Comparison of ENCODE assay signal across 12 cellular contexts in the genomic region with DNA sequence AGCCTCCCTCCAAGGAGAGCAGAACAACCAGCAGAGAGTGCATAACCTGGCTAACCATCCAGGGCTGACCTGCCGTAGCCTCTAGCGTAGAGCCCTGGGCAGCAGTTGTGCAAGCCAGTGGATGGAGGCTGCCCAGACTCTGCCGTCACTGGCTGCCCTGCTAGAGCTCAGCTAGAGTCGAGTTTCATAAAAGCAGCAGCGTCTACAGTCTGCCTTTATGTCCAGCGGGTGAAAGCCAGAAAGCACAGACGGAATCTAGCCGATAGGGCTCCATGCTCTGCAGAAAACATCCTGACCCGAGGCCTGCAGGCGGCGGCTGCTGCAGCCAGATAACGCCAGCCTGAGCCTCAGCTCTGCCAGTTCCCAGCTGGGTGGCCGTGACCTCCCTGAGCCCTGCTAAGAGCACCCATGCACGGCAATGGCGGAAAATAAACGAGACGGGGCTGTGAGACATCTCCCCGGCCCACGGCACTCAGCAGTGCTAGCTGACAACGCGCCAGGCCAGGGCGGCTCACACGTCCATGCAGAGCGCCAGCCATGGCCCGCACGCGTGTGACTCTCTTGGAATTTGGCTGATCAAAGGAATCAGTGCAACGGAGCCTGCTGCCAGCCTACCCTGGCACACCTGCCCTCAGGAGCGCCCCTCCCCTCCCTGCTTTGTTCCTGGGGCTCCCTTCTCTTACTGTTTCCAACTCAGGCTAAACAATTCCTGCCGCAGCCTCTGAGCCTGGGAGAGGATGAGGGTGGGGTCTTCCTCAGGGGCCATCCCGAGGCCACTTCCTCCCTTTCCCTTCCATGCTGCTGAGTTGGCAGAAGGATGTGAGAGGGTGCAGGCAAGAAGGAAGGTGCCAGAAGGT.
DNase-seq lines count a peak whose midpoint lies in the region; ATAC-seq, FAIRE-seq and TF ChIP-seq lines count a peak whose summit lies in the region.
"Had no signal": no experiment of that assay in that cellular context is flagged by ENCODE, and none has a peak within 500 bp of the region (broad histone marks: within the 10 kb centered on the region; RNA-seq: fewer than 3 reads in every experiment).

No MANE protein-coding gene starts in this region.

- WGBS in H1 (ENCODE audit: extremely low coverage in 1 of 2, insufficient coverage in 1 of 2, insufficient read length in 1 of 2, insufficient replicate concordance in 2 of 2, low coverage in 1 of 2, low lambda C conversion rate in 2 of 2, missing lambda C conversion rate in 1 of 2), 2 experiments, result 88% methylated on average over 31 of the region's 31 CpGs; no CpG with 5 or more reads in 1 of the 2 experiments

- H3K23me2 ChIP-seq in H1 (ENCODE audit: low read depth, low read length), result no peaks in the 10 kb centered on the region

- peaks cover 0 to 3% (median 0%) of the 10 kb centered on the region in 4 experiments; a peak in 1 of 7 replicates for H3K4me1 ChIP-seq in H1 (replicated peaks in 1 of 4; ENCODE audit: control insufficient read depth in 3 of 4, insufficient read depth in 4 of 4, low read length in 3 of 4)

- no peak for FAIRE-seq in H1 (lab: Jason Lieb, UNC)
- FAIRE-seq: HTR-8/SVneo had no signal

- H4K91ac ChIP-seq in H1 (replicated peaks; ENCODE audit: insufficient read length, low read length), result no peak overlapping the region

- no peak for TF ChIP-seq POLR2A in H1 (IDR thresholded peaks at IDR 0.05; ENCODE audit: control extremely low read depth in 1 of 2, low read depth in 2 of 2, low read length in 2 of 2)

- no peak overlapping the region for H2BK15ac ChIP-seq in H1 (ENCODE audit: low read length)

- intact Hi-C loops in Right ventricle myocardium superior (cut with DNase I), result no loop called here
- intact Hi-C loops in cardiac septum (cut with DNase I), result no loop called here

- no peak overlapping the region for H3K9ac ChIP-seq in H1 (replicated peaks in 1 of 4; ENCODE audit: extremely low read depth in 1 of 4, low read depth in 3 of 4, low read length in 3 of 4)

- H3K9me3 ChIP-seq in H1 (ENCODE audit: insufficient read depth in 2 of 2, low read depth in 1 of 2, low read length in 1 of 2), result no peaks in the 10 kb centered on the region

- H3K79me2 ChIP-seq in H1 (ENCODE audit: control insufficient read depth in 1 of 2, insufficient read depth in 2 of 2, low read length in 2 of 2), result no peaks in the 10 kb centered on the region

- H2BK5ac ChIP-seq in H1 (ENCODE audit: low read depth, low read length), result no peak overlapping the region; the same call in 1 of the 2 replicates

- no peak overlapping the region for H3K4me3 Mint-ChIP-seq in nephron progenitor cell
- no peak overlapping the region for H3K4me3 Mint-ChIP-seq in activated T-cell treated with anti-CD3 and anti-CD28 coated beads, Interleukin-2, amount 50 U/mL, for 72 hours
- H3K4me3 Mint-ChIP-seq: dendritic cell treated with granulocyte-macrophage colony-stimulating factor and Interleukin-4, amounts not matched to agents 40 ng/mL and 50 ng/mL, for 4 days had no signal

- no peaks in the 10 kb centered on the region for H4K20me1 ChIP-seq in H1 (replicated peaks in 1 of 2; ENCODE audit: control insufficient read depth in 1 of 2, insufficient read depth in 2 of 2, low read length in 2 of 2)

- no peaks in the 10 kb centered on the region for H3K36me3 ChIP-seq in H1 (ENCODE audit: control insufficient read depth in 2 of 4, insufficient read depth in 4 of 4, low read length in 3 of 4)

- H3K23ac ChIP-seq in H1 (ENCODE audit: insufficient read length), result no peak overlapping the region

- H3K79me1 ChIP-seq in H1 (ENCODE audit: low read depth, low read length), result no peaks in the 10 kb centered on the region

- H3K4me2 ChIP-seq in H1 (ENCODE audit: insufficient read depth in 1 of 2, low read depth in 2 of 2, low read length in 2 of 2), result no peak overlapping the region

- 0 out of 2 replicates have a peak overlapping the region, but pooled peaks have one; percentile 32 for H2BK20ac ChIP-seq in H1 (ENCODE audit: low read length)

- no peaks in the 10 kb centered on the region for H3K27me3 ChIP-seq in H1 (replicated peaks in 1 of 4; ENCODE audit: control insufficient read depth in 3 of 4, extremely low read depth in 1 of 4, insufficient read depth in 3 of 4, low read length in 3 of 4)

- ATAC-seq in Right ventricle myocardium superior (ENCODE audit: poor library complexity) (peak; percentile 84), HG02759 (IDR thresholded peaks at IDR 0.05; ENCODE audit: unreplicated experiment) (no peak)
- ATAC-seq in activated T-cell treated with anti-CD3 and anti-CD28 coated beads, Interleukin-2, amount 50 U/mL, for 72 hours (replicated peaks in 1 of 2), result no peak
- ATAC-seq: activated naive CD4-positive, alpha-beta T cell treated with anti-CD3 and anti-CD28 coated beads, Interleukin-2, amount 50 U/mL, for 72 hours had no signal

- no peaks in the 10 kb centered on the region for H3K9me3 Mint-ChIP-seq in nephron progenitor cell
- no peaks in the 10 kb centered on the region for H3K9me3 Mint-ChIP-seq in activated T-cell treated with anti-CD3 and anti-CD28 coated beads, Interleukin-2, amount 50 U/mL, for 72 hours
- H3K9me3 Mint-ChIP-seq: activated naive CD4-positive, alpha-beta T cell treated with anti-CD3 and anti-CD28 coated beads, Interleukin-2, amount 50 U/mL, for 72 hours; dendritic cell treated with granulocyte-macrophage colony-stimulating factor and Interleukin-4, amounts not matched to agents 40 ng/mL and 50 ng/mL, for 4 days; memory B cell had no signal

- POLR2A ChIA-PET in H1 (lab: Charles Lee; ENCODE audit: partially characterized antibody), result no interaction called here

- H2BK12ac ChIP-seq in H1 (ENCODE audit: low read depth, low read length), result peak overlapping the region; percentile 39; the same call in 1 of the 2 replicates

- H2AFZ ChIP-seq in H1 (ENCODE audit: low read length), result no peak overlapping the region

- H3K4ac ChIP-seq in H1 (replicated peaks; ENCODE audit: insufficient read length, low read depth, low read length), result no peak overlapping the region

- peak overlapping the region; percentile 28 for H4K8ac ChIP-seq in H1 (ENCODE audit: extremely low read depth, insufficient read depth, low read length)

- no peak for TF ChIP-seq EP300 in H1 (IDR thresholded peaks at IDR 0.05; ENCODE audit: borderline replicate concordance in 1 of 2, low read depth in 2 of 2, low read length in 2 of 2)

- H3K18ac ChIP-seq in H1 (ENCODE audit: extremely low read depth, low read length), result no peak overlapping the region

- no peak overlapping the region for H3K14ac ChIP-seq in H1 (ENCODE audit: insufficient read length)

- CTCF ChIA-PET in H1 (lab: Charles Lee; ENCODE audit: partially characterized antibody), result interaction anchor here (0.8 to 2.5 kb wide), 9 partner anchors 16 to 119 kb away, joined by 3 to 14 read pairs (median 5); no protein-coding TSS in a partner anchor

- H2BK120ac ChIP-seq in H1 (replicated peaks; ENCODE audit: low read depth, low read length), result no peak overlapping the region

- H3K27me3 Mint-ChIP-seq in nephron progenitor cell (ENCODE audit: low read depth, poor library complexity), result peaks cover 19% of the 10 kb centered on the region
- H3K27me3 Mint-ChIP-seq in activated T-cell treated with anti-CD3 and anti-CD28 coated beads, Interleukin-2, amount 50 U/mL, for 72 hours (ENCODE audit: low read depth), result peaks cover 19% of the 10 kb centered on the region

- H3K4me1 Mint-ChIP-seq in nephron progenitor cell, result peaks cover 22% of the 10 kb centered on the region
- no peaks in the 10 kb centered on the region for H3K4me1 Mint-ChIP-seq in activated T-cell treated with anti-CD3 and anti-CD28 coated beads, Interleukin-2, amount 50 U/mL, for 72 hours (ENCODE audit: low read depth)

- H3K56ac ChIP-seq in H1 (replicated peaks; ENCODE audit: insufficient read length, low read depth, low read length), result no peak overlapping the region

- no peak overlapping the region for H4K5ac ChIP-seq in H1 (ENCODE audit: insufficient read length, low read depth, low read length)

- TF ChIP-seq RAD21 in H1 (IDR thresholded peaks at IDR 0.05 in 1 of 2, conservative IDR thresholded peaks at IDR 0.05 in 1 of 2; ENCODE audit: low read depth in 2 of 2, low read length in 2 of 2), result no peak

- no peaks in the 10 kb centered on the region for H3K36me3 Mint-ChIP-seq in nephron progenitor cell (ENCODE audit: low read depth)
- H3K36me3 Mint-ChIP-seq in activated T-cell treated with anti-CD3 and anti-CD28 coated beads, Interleukin-2, amount 50 U/mL, for 72 hours (ENCODE audit: insufficient read depth in 2 of 2), result no peaks in the 10 kb centered on the region
- H3K36me3 Mint-ChIP-seq: activated naive CD4-positive, alpha-beta T cell treated with anti-CD3 and anti-CD28 coated beads, Interleukin-2, amount 50 U/mL, for 72 hours; memory B cell had no signal

- TF ChIP-seq CTCF in H1 (IDR thresholded peaks at IDR 0.05; ENCODE audit: control extremely low read depth in 1 of 3, insufficient read depth in 1 of 3, low read depth in 1 of 3, low read length in 3 of 3) (no peak), nephron progenitor cell (IDR thresholded peaks at IDR 0.05) (no peak)

- no peak overlapping the region for H3K27ac Mint-ChIP-seq in nephron progenitor cell
- no peak overlapping the region for H3K27ac Mint-ChIP-seq in activated T-cell treated with anti-CD3 and anti-CD28 coated beads, Interleukin-2, amount 50 U/mL, for 72 hours
- H3K27ac Mint-ChIP-seq: activated naive CD4-positive, alpha-beta T cell treated with anti-CD3 and anti-CD28 coated beads, Interleukin-2, amount 50 U/mL, for 72 hours; dendritic cell treated with granulocyte-macrophage colony-stimulating factor and Interleukin-4, amounts not matched to agents 40 ng/mL and 50 ng/mL, for 4 days had no signal

- DNase-seq in Right ventricle myocardium superior, result peak; percentile 62
- no peak for DNase-seq in cardiac septum (ENCODE audit: low spot score)
- no peak for DNase-seq in H1 (ENCODE audit: low read depth in 1 of 2, low spot score in 2 of 2)
- DNase-seq in nephron progenitor cell, result peak; percentile 46
- no peak for DNase-seq in iPS-NIHi7 (ENCODE audit: extremely low spot score)
- DNase-seq in NCI-H1417 treated with DMSO at 0.1 percent for 48 hours (lab: John Stamatoyannopoulos, UW), result no peak
- no peak for DNase-seq in activated T-cell treated with anti-CD3 and anti-CD28 coated beads, Interleukin-2, amount 50 U/mL, for 72 hours

- no peak overlapping the region for H3K4me3 ChIP-seq in H1 (ENCODE audit: extremely low read depth in 1 of 4, insufficient read depth in 2 of 4, low read depth in 3 of 4, low read length in 4 of 4)

- H2AK5ac ChIP-seq in H1 (ENCODE audit: low read depth, low read length), result no peak overlapping the region

- no peak overlapping the region for H3K27ac ChIP-seq in H1 (ENCODE audit: low read depth, low read length)

TF ChIP-seq in H1, 55 proteins besides CTCF, POLR2A, EP300 and RAD21:
- TF ChIP-seq GTF2F1 (IDR thresholded peaks at IDR 0.05; ENCODE audit: borderline replicate concordance, low read depth, low read length) (no peak), SIRT6 (IDR thresholded peaks at IDR 0.05; ENCODE audit: low read length) (no peak), KDM1A (IDR thresholded peaks at IDR 0.05; ENCODE audit: borderline replicate concordance, low read length) (no peak), TCF12 (IDR thresholded peaks at IDR 0.05; ENCODE audit: low read depth, low read length) (no peak)
TF ChIP-seq in H1: peak in this region for 0.

Comparison
In these comparisons a context has a peak if more than half of its experiments do, and no peak if none do; other contexts are left out.
1. DNase-seq: peak in Right ventricle myocardium superior (single experiment) and nephron progenitor cell (single experiment); none in cardiac septum (single experiment), H1 (0 of 2), iPS-NIHi7 (single experiment), NCI-H1417 treated with DMSO at 0.1 percent for 48 hours (single experiment) and activated T-cell treated with anti-CD3 and anti-CD28 coated beads, Interleukin-2, amount 50 U/mL, for 72 hours (0 of 2).